In the genomic region with DNA sequence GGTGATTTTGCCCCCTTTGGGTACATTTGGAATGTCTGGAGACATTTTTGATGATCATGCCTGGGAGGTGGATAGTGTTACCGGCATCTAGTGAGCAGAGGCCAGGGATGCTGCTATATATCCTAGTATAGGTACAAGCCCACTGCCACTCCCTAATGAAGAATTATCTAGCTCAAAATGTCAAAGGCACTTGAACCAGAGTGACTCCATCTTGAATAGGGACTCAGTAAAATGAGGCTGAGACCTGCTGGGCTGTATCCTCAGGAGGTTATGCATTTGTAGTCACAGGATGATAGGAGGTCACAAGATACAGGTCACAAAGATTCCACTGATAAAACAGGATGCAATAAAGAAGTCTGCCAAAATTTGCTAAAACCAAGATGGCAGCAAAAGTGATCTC, we compare ENCODE assay signal across 38 cellular contexts. TPM values are rescaled to one million over a fixed set of nuclear protein-coding genes. Genes with fewer than 3 reads are reported as not detected.
"Had no signal": no experiment of that assay in that cellular context is flagged by ENCODE, and none has a peak within 500 bp of the region (broad histone marks: within the 10 kb centered on the region; RNA-seq: fewer than 3 reads in every experiment).

No MANE protein-coding gene starts in this region.

- H3K27ac ChIP-seq: KMS-11 had no signal

- H3K4me3 ChIP-seq: MG63 had no signal

- DNase-seq: Karpas-422, Kasumi-1, MG63, MM.1S, MV-4-11, NCI-H1048, NCI-H1092, NCI-H1092 treated with DMSO at 0.1 percent for 48 hours, NCI-H1105, NCI-H1105 treated with DMSO at 0.1 percent for 48 hours, NCI-H1417, NCI-H1417 treated with DMSO at 0.1 percent for 48 hours, NCI-H1436, NCI-H1436 treated with DMSO at 0.1 percent for 48 hours, NCI-H146, NCI-H1694, NCI-H1694 treated with DMSO at 0.1 percent for 48 hours, NCI-H187 treated with DMSO at 0.1 percent for 48 hours, NCI-H1930, NCI-H2029, NCI-H2029 treated with DMSO at 0.1 percent for 48 hours, NCI-H2081, NCI-H2081 treated with DMSO at 0.1 percent for 48 hours, NCI-H2107, NCI-H2171, NCI-H2171 treated with DMSO at 0.1 percent for 48 hours, NCI-H2227 treated with DMSO at 0.1 percent for 48 hours, NCI-H226, NCI-H345, NCI-H446, NCI-H446 treated with DMSO at 0.1 percent for 48 hours, NCI-H510A, NCI-H510A treated with DMSO at 0.1 percent for 48 hours had no signal

- H3K9ac ChIP-seq: KMS-11 had no signal

- H3K9me3 ChIP-seq: MG63 had no signal

- H3K27me3 ChIP-seq: MG63 had no signal

- H3K4me2 ChIP-seq: KMS-11 had no signal

- H3K36me3 ChIP-seq: MG63 had no signal

RNA-seq across cellular contexts. Expression of a gene that starts 39.8 kb away (rescaled TPM):
- total RNA-seq: LHCN-M2, M059J, MCF 10A, NCI-H460 had no signal
